In genomic region chr1:10398734-10399486, GRCh38 we compare ENCODE assay signal across 7 cellular contexts.
DNase-seq lines count a peak whose midpoint lies in the region; ATAC-seq and TF ChIP-seq lines count a peak whose summit lies in the region.

Gene PGD (plus strand): TSS chr1:10399064. CDS start chr1:10399118, 54 bp downstream.

- DNase-seq in NCI-H2081 (lab: John Stamatoyannopoulos, UW) (peak; percentile 98 to 99), T1000 (lab: John Stamatoyannopoulos, UW) (peak; percentile 98), astrocyte of the spinal cord (ENCODE audit: low read depth, low spot score) (peak; percentile 98), hippocampal formation (lab: John Stamatoyannopoulos, UW) (peak; percentile 96 to 97), retinal pigment epithelial cell (ENCODE audit: low read depth) (peak; percentile 91)

- ATAC-seq in GM18508 (IDR thresholded peaks at IDR 0.05; ENCODE audit: insufficient read depth, unreplicated experiment) (peak; percentile 88), HG03025 (IDR thresholded peaks at IDR 0.05; ENCODE audit: low FRiP score, unreplicated experiment) (peak; percentile 93)

- H3K4me3 ChIP-seq in astrocyte of the spinal cord (ENCODE audit: low read depth, low read length) = peak within 1 kb of the TSS; percentile 81
- peak within 1 kb of the TSS; percentile 82 for H3K4me3 ChIP-seq in retinal pigment epithelial cell (ENCODE audit: low read length)

- in situ Hi-C loops in astrocyte of the spinal cord (cut with HindIII; ENCODE audit: low sequenced_read_pairs) = no loop called here

- TF ChIP-seq CTCF in astrocyte of the spinal cord (IDR thresholded peaks at IDR 0.05; ENCODE audit: low read depth, low read length) (no peak), retinal pigment epithelial cell (conservative IDR thresholded peaks at IDR 0.05; ENCODE audit: low read depth, low read length) (no peak)

Comparison
In these comparisons a context has a peak if more than half of its experiments do, and no peak if none do; other contexts are left out.
1. Peak in every context shown above with its lines: DNase-seq, ATAC-seq and H3K4me3 ChIP-seq.